ENCODE assay signal across 1 cellular context in the genomic region with DNA sequence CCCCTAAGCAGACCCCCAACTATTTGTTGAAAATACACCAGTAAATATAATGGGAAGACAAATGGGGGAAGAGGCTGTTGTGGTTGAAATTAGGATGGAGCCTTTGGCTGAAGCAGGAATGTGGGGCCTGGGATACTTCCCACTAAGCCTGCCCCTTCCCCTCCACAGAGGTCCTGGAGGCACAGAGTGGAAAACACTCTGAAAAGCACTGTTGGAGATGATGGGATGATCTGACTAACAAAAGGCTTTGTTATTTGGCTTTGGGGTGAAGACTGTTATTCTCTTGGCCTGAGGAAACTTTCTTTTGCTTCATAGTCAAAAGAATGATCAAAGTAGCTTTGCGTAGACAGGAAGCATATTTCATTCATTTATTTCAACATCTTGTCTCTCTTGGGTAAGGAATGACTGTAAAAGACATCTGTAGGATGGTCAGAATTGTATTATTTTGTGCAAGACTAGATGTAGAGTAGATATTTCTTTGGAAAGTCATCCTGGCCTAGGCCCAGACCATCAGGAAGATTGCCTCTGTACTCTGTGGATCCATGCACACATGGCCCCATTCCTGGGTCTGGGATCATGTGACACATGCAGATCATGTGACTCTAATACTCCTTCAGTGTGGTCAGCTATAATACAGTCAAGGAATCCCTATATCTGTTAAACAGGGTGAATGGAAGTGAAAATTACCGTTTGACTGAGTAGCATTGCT.
TF ChIP-seq lines count a peak whose summit lies in the region.

No MANE protein-coding gene starts in this region.

TF ChIP-seq in K562, 482 proteins besides CTCF, POLR2A, EP300 and RAD21 (continued from another document):
- TF ChIP-seq ZNF277 (CRISPR knock-in tag; IDR thresholded peaks at IDR 0.05; ENCODE audit: borderline replicate concordance) (no peak), JUN (IDR thresholded peaks at IDR 0.05; ENCODE audit: borderline replicate concordance, low read depth, low read length) (no peak), JUN (CRISPR knock-in tag; IDR thresholded peaks at IDR 0.05; ENCODE audit: borderline replicate concordance) (no peak), ZKSCAN8 (CRISPR knock-in tag; IDR thresholded peaks at IDR 0.05) (no peak), TFE3 (CRISPR knock-in tag; IDR thresholded peaks at IDR 0.05) (peak; percentile 86), RBBP5 (IDR thresholded peaks at IDR 0.05; ENCODE audit: borderline replicate concordance, insufficient read depth, low read length, poor library complexity, severe bottlenecking) (no peak), CAMTA2 (CRISPR knock-in tag; conservative IDR thresholded peaks at IDR 0.05) (no peak), ZNF668 (CRISPR knock-in tag; IDR thresholded peaks at IDR 0.05) (no peak), ZC3H11A (IDR thresholded peaks at IDR 0.05; ENCODE audit: low read depth, low read length) (no peak), HEY1 (CRISPR knock-in tag; IDR thresholded peaks at IDR 0.05; ENCODE audit: borderline replicate concordance) (no peak), RAD51 (IDR thresholded peaks at IDR 0.05; ENCODE audit: borderline replicate concordance, low read depth) (peak; percentile 74), MGA (IDR thresholded peaks at IDR 0.05) (no peak), NCOR1 (IDR thresholded peaks at IDR 0.05) (no peak), MECOM (CRISPR knock-in tag; IDR thresholded peaks at IDR 0.05) (no peak), ETV5 (CRISPR knock-in tag; IDR thresholded peaks at IDR 0.05; ENCODE audit: low read depth) (no peak), ZBTB7A (IDR thresholded peaks at IDR 0.05; ENCODE audit: borderline replicate concordance, control insufficient read depth, low read depth, low read length) (no peak), HNRNPUL1 (IDR thresholded peaks at IDR 0.05; ENCODE audit: low read length) (no peak), CBFA2T2 (conservative IDR thresholded peaks at IDR 0.05) (peak; percentile 24; the same call in 1 of the 2 replicates), SPI1 (IDR thresholded peaks at IDR 0.05; ENCODE audit: borderline replicate concordance, low read depth, low read length) (no peak), ARID3B (CRISPR knock-in tag; IDR thresholded peaks at IDR 0.05; ENCODE audit: borderline replicate concordance) (no peak), NCOA6 (IDR thresholded peaks at IDR 0.05) (no peak), ATF6 (CRISPR knock-in tag; IDR thresholded peaks at IDR 0.05) (no peak)
- TF ChIP-seq, protein P1, sequence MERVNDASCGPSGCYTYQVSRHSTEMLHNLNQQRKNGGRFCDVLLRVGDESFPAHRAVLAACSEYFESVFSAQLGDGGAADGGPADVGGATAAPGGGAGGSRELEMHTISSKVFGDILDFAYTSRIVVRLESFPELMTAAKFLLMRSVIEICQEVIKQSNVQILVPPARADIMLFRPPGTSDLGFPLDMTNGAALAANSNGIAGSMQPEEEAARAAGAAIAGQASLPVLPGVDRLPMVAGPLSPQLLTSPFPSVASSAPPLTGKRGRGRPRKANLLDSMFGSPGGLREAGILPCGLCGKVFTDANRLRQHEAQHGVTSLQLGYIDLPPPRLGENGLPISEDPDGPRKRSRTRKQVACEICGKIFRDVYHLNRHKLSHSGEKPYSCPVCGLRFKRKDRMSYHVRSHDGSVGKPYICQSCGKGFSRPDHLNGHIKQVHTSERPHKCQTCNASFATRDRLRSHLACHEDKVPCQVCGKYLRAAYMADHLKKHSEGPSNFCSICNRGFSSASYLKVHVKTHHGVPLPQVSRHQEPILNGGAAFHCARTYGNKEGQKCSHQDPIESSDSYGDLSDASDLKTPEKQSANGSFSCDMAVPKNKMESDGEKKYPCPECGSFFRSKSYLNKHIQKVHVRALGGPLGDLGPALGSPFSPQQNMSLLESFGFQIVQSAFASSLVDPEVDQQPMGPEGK (CRISPR knock-in tag; IDR thresholded peaks at IDR 0.05; ENCODE audit: borderline replicate concordance) = no peak
- TF ChIP-seq, protein P2, sequence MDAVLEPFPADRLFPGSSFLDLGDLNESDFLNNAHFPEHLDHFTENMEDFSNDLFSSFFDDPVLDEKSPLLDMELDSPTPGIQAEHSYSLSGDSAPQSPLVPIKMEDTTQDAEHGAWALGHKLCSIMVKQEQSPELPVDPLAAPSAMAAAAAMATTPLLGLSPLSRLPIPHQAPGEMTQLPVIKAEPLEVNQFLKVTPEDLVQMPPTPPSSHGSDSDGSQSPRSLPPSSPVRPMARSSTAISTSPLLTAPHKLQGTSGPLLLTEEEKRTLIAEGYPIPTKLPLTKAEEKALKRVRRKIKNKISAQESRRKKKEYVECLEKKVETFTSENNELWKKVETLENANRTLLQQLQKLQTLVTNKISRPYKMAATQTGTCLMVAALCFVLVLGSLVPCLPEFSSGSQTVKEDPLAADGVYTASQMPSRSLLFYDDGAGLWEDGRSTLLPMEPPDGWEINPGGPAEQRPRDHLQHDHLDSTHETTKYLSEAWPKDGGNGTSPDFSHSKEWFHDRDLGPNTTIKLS (IDR thresholded peaks at IDR 0.05; ENCODE audit: borderline replicate concordance, low read depth) = no peak
- TF ChIP-seq, protein P3, sequence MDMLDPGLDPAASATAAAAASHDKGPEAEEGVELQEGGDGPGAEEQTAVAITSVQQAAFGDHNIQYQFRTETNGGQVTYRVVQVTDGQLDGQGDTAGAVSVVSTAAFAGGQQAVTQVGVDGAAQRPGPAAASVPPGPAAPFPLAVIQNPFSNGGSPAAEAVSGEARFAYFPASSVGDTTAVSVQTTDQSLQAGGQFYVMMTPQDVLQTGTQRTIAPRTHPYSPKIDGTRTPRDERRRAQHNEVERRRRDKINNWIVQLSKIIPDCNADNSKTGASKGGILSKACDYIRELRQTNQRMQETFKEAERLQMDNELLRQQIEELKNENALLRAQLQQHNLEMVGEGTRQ (CRISPR knock-in tag; IDR thresholded peaks at IDR 0.05) = peak; percentile 42
